Comparison of ENCODE assay signal across 13 cellular contexts in genomic region chr18:2959341-2959740, GRCh38. TPM values are rescaled to one million over a fixed set of nuclear protein-coding genes. Genes with fewer than 3 reads are reported as not detected.
DNase-seq lines count a peak whose midpoint lies in the region; ATAC-seq and TF ChIP-seq lines count a peak whose summit lies in the region.
"Had no signal": no experiment of that assay in that cellular context is flagged by ENCODE, and none has a peak within 500 bp of the region (broad histone marks: within the 10 kb centered on the region; RNA-seq: fewer than 3 reads in every experiment).

No MANE protein-coding gene starts in this region.

- H2BK5ac ChIP-seq in mesendoderm (ENCODE audit: low read length): no peak overlapping the region

- ATAC-seq in HG02938 (IDR thresholded peaks at IDR 0.05; ENCODE audit: unreplicated experiment): no peak

- no peak for TF ChIP-seq POLR2A in prostate gland (IDR thresholded peaks at IDR 0.05)

- H3K4me2 ChIP-seq in parathyroid adenoma (ENCODE audit: low read length) (no peak overlapping the region), mesendoderm (ENCODE audit: low read length) (no peak overlapping the region)

- peaks cover 0 to 2% (median 0%) of the 10 kb centered on the region in 7 donors for H3K9me3 Mint-ChIP-seq in CD14-positive monocyte
- no peaks in the 10 kb centered on the region for H3K9me3 Mint-ChIP-seq in IgD-negative memory B cell

- intact Hi-C loops in CD14-positive monocyte (cut with micrococcal nuclease): no loop called here
- intact Hi-C loops in prostate gland (cut with DNase I): no loop called here

- WGBS in mesendoderm (ENCODE audit: extremely low coverage, insufficient coverage, low lambda C conversion rate): no CpG with 5 or more reads among the region's 2 CpGs
- WGBS in prostate gland: 38% methylated on average over 2 of the region's 2 CpGs

- H3K9me3 ChIP-seq in parathyroid adenoma (ENCODE audit: control insufficient read depth, low read length): no peaks in the 10 kb centered on the region
- no peaks in the 10 kb centered on the region for H3K9me3 ChIP-seq in prostate gland
- H3K9me3 ChIP-seq: MG63 had no signal

- H3K4me3 Mint-ChIP-seq in CD14-positive monocyte (peak overlapping the region in 1 of 2 donors; percentile 2), IgD-negative memory B cell (peak overlapping the region; percentile 80 to 88 (median 82))

- H2AK5ac ChIP-seq in mesendoderm (ENCODE audit: low read length): no peak overlapping the region

- H3K18ac ChIP-seq in mesendoderm (ENCODE audit: low read length): no peak overlapping the region

- peaks cover 5% of the 10 kb centered on the region for H3K79me2 ChIP-seq in parathyroid adenoma
- no peaks in the 10 kb centered on the region for H3K79me2 ChIP-seq in mesendoderm (ENCODE audit: control insufficient read depth, insufficient read depth, low read length)

- no peak overlapping the region for H2AFZ ChIP-seq in parathyroid adenoma

- H3K4me3 ChIP-seq in parathyroid adenoma (ENCODE audit: low read depth, low read length) (no peak overlapping the region), mesendoderm (ENCODE audit: low read length) (no peak overlapping the region), prostate gland (no peak overlapping the region)
- H3K4me3 ChIP-seq: MG63 had no signal

- H3K4me1 Mint-ChIP-seq in CD14-positive monocyte: peaks cover 62% of the 10 kb centered on the region
- H3K4me1 Mint-ChIP-seq in IgD-negative memory B cell: peaks cover 67 to 73% (median 69%) of the 10 kb centered on the region in 3 donors

- no peak overlapping the region for H3K23ac ChIP-seq in mesendoderm (ENCODE audit: low read length)

- TF ChIP-seq CTCF in CD14-positive monocyte (IDR thresholded peaks at IDR 0.05) (no peak), parathyroid adenoma (IDR thresholded peaks at IDR 0.05) (no peak), prostate gland (IDR thresholded peaks at IDR 0.05) (no peak)

- H3K36me3 Mint-ChIP-seq in CD14-positive monocyte (peaks cover 19 to 23% of the 10 kb centered on the region in 2 donors), IgD-negative memory B cell (no peaks in the 10 kb centered on the region)

- H4K8ac ChIP-seq in mesendoderm (ENCODE audit: low read depth, low read length): no peak overlapping the region

- H3K36me3 ChIP-seq in parathyroid adenoma (ENCODE audit: control insufficient read depth, insufficient read depth, low read length) (no peaks in the 10 kb centered on the region), mesendoderm (ENCODE audit: control insufficient read depth, insufficient read depth, low read length) (no peaks in the 10 kb centered on the region), prostate gland (no peaks in the 10 kb centered on the region)

- peak overlapping the region; percentile 67 for H3K27ac ChIP-seq in caudate nucleus (ENCODE audit: low read depth, low read length)
- H3K27ac ChIP-seq in parathyroid adenoma: peak overlapping the region; percentile 1
- H3K27ac ChIP-seq in mesendoderm (ENCODE audit: low read depth, low read length): no peak overlapping the region
- peak overlapping the region in 1 of 2 donors; percentile 32 for H3K27ac ChIP-seq in prostate gland

- no peak overlapping the region for H3K9ac ChIP-seq in parathyroid adenoma
- no peak overlapping the region for H3K9ac ChIP-seq in mesendoderm (ENCODE audit: low read length)

- no peak overlapping the region for H4K5ac ChIP-seq in mesendoderm (ENCODE audit: low read length)

- H3K27me3 Mint-ChIP-seq in CD14-positive monocyte (ENCODE audit: low read depth in 3 of 3): no peaks in the 10 kb centered on the region
- H3K27me3 Mint-ChIP-seq in IgD-negative memory B cell: no peaks in the 10 kb centered on the region

- no peaks in the 10 kb centered on the region for H3K27me3 ChIP-seq in parathyroid adenoma (ENCODE audit: control insufficient read depth, insufficient read depth, low read length)
- H3K27me3 ChIP-seq in mesendoderm (ENCODE audit: insufficient read depth, low read length, poor library complexity): no peaks in the 10 kb centered on the region
- H3K27me3 ChIP-seq in prostate gland (replicated peaks; ENCODE audit: insufficient read depth): no peaks in the 10 kb centered on the region
- H3K27me3 ChIP-seq: MG63 had no signal

- H3K4me1 ChIP-seq in parathyroid adenoma: peaks cover 3% of the 10 kb centered on the region
- no peaks in the 10 kb centered on the region for H3K4me1 ChIP-seq in mesendoderm (ENCODE audit: control insufficient read depth, low read depth, low read length)
- peaks cover 6% of the 10 kb centered on the region for H3K4me1 ChIP-seq in prostate gland (replicated peaks)

- peak overlapping the region; percentile 96 to 99 (median 97) for H3K27ac Mint-ChIP-seq in CD14-positive monocyte
- H3K27ac Mint-ChIP-seq in IgD-negative memory B cell: peak overlapping the region; percentile 98

- H3K4ac ChIP-seq in mesendoderm (ENCODE audit: low read depth, low read length): no peak overlapping the region

- H3K79me1 ChIP-seq in mesendoderm (ENCODE audit: low read length): peaks cover 3% of the 10 kb centered on the region

- no peak overlapping the region for H2BK120ac ChIP-seq in mesendoderm (ENCODE audit: low read depth, low read length)

- DNase-seq in CD14-positive monocyte (ENCODE audit: low spot score) (no peak), caudate nucleus (lab: John Stamatoyannopoulos, UW) (no peak), DMS 273 treated with DMSO at 0.1 percent for 48 hours (lab: John Stamatoyannopoulos, UW) (no peak), mesendoderm (no peak), prostate gland (ENCODE audit: low spot score) (no peak)
- DNase-seq: activated CD8-positive, alpha-beta memory T cell treated with anti-CD3 and anti-CD28 coated beads, Interleukin-2, amount 50 U/mL, for 48 hours; DMS53; H7; MG63; NCI-H446 had no signal

- no peak overlapping the region for H2BK15ac ChIP-seq in mesendoderm (replicated peaks; ENCODE audit: low read depth)

- no peak overlapping the region for H3K56ac ChIP-seq in mesendoderm (ENCODE audit: low read length)

RNA-seq across cellular contexts. Expression of gene LPIN2, which starts 53.6 kb away (rescaled TPM):
- polyA plus RNA-seq in CD14-positive monocyte: 10 to 100 TPM in 1 of 2 donors, 1 to 10 TPM in 1; 9.3 to 10.3 TPM
- polyA plus RNA-seq in IgD-negative memory B cell: 8.8 TPM
- polyA plus RNA-seq in mesendoderm (2013, experiment 1 of 2): 7.8 TPM
- polyA plus RNA-seq in mesendoderm (2013, experiment 2 of 2): 8.8 TPM
- total RNA-seq in prostate gland: 100 to 1,000 TPM in 1 of 2 donors, 10 to 100 TPM in 1; 19.5 to 120 TPM
